Comparison of ENCODE assay signal across 20 cellular contexts in the genomic region with DNA sequence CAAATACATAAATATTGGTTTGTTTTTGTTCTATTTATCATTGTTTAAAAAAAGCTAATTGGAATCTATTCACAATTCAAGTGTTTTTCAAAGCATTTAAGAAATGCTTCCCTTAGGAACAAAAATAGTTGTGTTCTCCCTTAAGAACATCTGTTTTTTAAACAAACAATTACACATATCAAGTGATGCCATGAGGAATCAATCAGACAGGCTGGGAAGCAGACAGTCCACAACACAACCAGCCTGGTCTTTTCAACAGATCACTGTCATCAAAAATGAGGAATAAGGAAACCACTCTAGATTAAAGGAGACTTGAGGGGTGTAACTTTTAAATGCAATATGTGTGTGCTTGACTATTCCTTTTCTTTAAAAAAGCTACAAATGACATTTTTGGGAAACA. TPM values are rescaled to one million over a fixed set of nuclear protein-coding genes. Genes with fewer than 3 reads are reported as not detected.
"Had no signal": no experiment of that assay in that cellular context is flagged by ENCODE, and none has a peak within 500 bp of the region (broad histone marks: within the 10 kb centered on the region; RNA-seq: fewer than 3 reads in every experiment).

No MANE protein-coding gene starts in this region.

- H3K9me3 ChIP-seq: MG63, SJSA1 had no signal

- ATAC-seq: HepG2 had no signal

- H3K27me3 ChIP-seq: MG63, SJSA1 had no signal

- H3K4me1 ChIP-seq: SJSA1 had no signal

- H3K36me3 ChIP-seq: MG63, SJSA1 had no signal

- H3K4me3 ChIP-seq: MG63, SJSA1, SK-N-MC had no signal

- H3K27ac ChIP-seq: SJSA1, SK-N-MC had no signal

- DNase-seq: Karpas-422, KG1, NCI-H1092, NCI-H1105 treated with DMSO at 0.1 percent for 48 hours, NCI-H1417 treated with DMSO at 0.1 percent for 48 hours, NCI-H187, NCI-H2029, NCI-H2081 treated with DMSO at 0.1 percent for 48 hours, NCI-H2227 treated with DMSO at 0.1 percent for 48 hours, NCI-H524, NCI-H526 treated with DMSO at 0.1 percent for 48 hours, NCI-H774, Right ventricle myocardium superior, RPMI8226, SIG-M5 had no signal

RNA-seq across cellular contexts. Expression of a gene that starts 25.5 kb away (rescaled TPM):
- total RNA-seq: HepG2, HT1080 had no signal
- polyA plus RNA-seq: HepG2 had no signal

RNA-seq across cellular contexts. Expression of a gene that starts 37.4 kb away (rescaled TPM):
- total RNA-seq: HepG2, HT1080 had no signal
- polyA plus RNA-seq: HepG2 had no signal
